Comparison of ENCODE assay signal across 21 cellular contexts in genomic region chr5:74655206-74655605, GRCh38.
"Had no signal": no experiment of that assay in that cellular context is flagged by ENCODE, and none has a peak within 500 bp of the region (broad histone marks: within the 10 kb centered on the region; RNA-seq: fewer than 3 reads in every experiment).

No MANE protein-coding gene starts in this region.

- H3K4me3 Mint-ChIP-seq: dendritic cell treated with granulocyte-macrophage colony-stimulating factor and Interleukin-4, amounts not matched to agents 40 ng/mL and 50 ng/mL, for 4 days; endodermal cell had no signal

- H3K4me3 ChIP-seq: colonic mucosa, coronary artery, dorsolateral prefrontal cortex, esophagus squamous epithelium, gastrocnemius medialis, gastroesophageal sphincter, heart left ventricle had no signal

- H3K27ac Mint-ChIP-seq: dendritic cell treated with granulocyte-macrophage colony-stimulating factor and Interleukin-4, amounts not matched to agents 40 ng/mL and 50 ng/mL, for 4 days; endodermal cell had no signal

- H3K27me3 ChIP-seq: colonic mucosa, dorsolateral prefrontal cortex, esophagus squamous epithelium, foreskin keratinocyte, gastrocnemius medialis, gastroesophageal sphincter, heart left ventricle had no signal

- DNase-seq: cerebellar nuclear complex; colonic mucosa; cortex of kidney; dermis blood vessel endothelial cell; dorsolateral prefrontal cortex; effector CD4-positive, alpha-beta T cell; effector CD8-positive, alpha-beta T cell; effector memory CD4-positive, alpha-beta T cell; endodermal cell; erythroblast; esophagus squamous epithelium; foreskin fibroblast; foreskin keratinocyte; foreskin melanocyte; gastrocnemius medialis; glutamatergic neuron; heart left ventricle had no signal

- ATAC-seq: foreskin keratinocyte, gastrocnemius medialis, gastroesophageal sphincter had no signal

- H3K36me3 ChIP-seq: colonic mucosa, esophagus squamous epithelium, gastrocnemius medialis, gastroesophageal sphincter, heart left ventricle had no signal

- H3K4me1 ChIP-seq: colonic mucosa, gastrocnemius medialis, gastroesophageal sphincter had no signal

- H3K27ac ChIP-seq: colonic mucosa, coronary artery, dorsolateral prefrontal cortex, epithelial cell of prostate, esophagus squamous epithelium, foreskin keratinocyte, gastrocnemius medialis, gastroesophageal sphincter, heart left ventricle had no signal

- H3K9me3 Mint-ChIP-seq: dendritic cell treated with granulocyte-macrophage colony-stimulating factor and Interleukin-4, amounts not matched to agents 40 ng/mL and 50 ng/mL, for 4 days had no signal

- H3K9me3 ChIP-seq: colonic mucosa, esophagus squamous epithelium, gastrocnemius medialis, gastroesophageal sphincter, heart left ventricle had no signal
